Comparison of ENCODE assay signal across 1 cellular context in the genomic region with DNA sequence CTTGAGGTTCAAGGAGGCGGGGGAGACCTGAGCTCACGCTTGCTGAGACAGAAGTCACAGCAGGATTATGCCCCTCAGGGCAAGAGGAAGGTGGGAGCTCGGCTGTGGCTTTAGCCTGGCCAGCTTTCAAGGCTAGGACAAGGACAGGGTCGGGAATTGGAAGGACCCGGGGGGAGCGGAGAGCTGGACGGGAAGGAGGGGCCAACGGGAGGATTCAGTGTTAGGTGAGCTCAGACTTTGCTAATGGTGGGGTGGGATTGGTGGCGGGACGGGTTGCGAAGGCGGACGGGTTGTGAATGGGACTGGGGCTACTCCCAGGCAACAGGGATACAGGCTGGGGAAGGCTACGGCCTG.
TF ChIP-seq lines count a peak whose summit lies in the region.

No MANE protein-coding gene starts in this region.

TF ChIP-seq in H1, 55 proteins besides CTCF, POLR2A, EP300 and RAD21:
- TF ChIP-seq ASH2L (IDR thresholded peaks at IDR 0.05; ENCODE audit: low read length), result no peak
- no peak for TF ChIP-seq HDAC2 (IDR thresholded peaks at IDR 0.05; ENCODE audit: borderline replicate concordance in 1 of 2, low read depth in 2 of 2, low read length in 2 of 2)
- TF ChIP-seq, protein P1, sequence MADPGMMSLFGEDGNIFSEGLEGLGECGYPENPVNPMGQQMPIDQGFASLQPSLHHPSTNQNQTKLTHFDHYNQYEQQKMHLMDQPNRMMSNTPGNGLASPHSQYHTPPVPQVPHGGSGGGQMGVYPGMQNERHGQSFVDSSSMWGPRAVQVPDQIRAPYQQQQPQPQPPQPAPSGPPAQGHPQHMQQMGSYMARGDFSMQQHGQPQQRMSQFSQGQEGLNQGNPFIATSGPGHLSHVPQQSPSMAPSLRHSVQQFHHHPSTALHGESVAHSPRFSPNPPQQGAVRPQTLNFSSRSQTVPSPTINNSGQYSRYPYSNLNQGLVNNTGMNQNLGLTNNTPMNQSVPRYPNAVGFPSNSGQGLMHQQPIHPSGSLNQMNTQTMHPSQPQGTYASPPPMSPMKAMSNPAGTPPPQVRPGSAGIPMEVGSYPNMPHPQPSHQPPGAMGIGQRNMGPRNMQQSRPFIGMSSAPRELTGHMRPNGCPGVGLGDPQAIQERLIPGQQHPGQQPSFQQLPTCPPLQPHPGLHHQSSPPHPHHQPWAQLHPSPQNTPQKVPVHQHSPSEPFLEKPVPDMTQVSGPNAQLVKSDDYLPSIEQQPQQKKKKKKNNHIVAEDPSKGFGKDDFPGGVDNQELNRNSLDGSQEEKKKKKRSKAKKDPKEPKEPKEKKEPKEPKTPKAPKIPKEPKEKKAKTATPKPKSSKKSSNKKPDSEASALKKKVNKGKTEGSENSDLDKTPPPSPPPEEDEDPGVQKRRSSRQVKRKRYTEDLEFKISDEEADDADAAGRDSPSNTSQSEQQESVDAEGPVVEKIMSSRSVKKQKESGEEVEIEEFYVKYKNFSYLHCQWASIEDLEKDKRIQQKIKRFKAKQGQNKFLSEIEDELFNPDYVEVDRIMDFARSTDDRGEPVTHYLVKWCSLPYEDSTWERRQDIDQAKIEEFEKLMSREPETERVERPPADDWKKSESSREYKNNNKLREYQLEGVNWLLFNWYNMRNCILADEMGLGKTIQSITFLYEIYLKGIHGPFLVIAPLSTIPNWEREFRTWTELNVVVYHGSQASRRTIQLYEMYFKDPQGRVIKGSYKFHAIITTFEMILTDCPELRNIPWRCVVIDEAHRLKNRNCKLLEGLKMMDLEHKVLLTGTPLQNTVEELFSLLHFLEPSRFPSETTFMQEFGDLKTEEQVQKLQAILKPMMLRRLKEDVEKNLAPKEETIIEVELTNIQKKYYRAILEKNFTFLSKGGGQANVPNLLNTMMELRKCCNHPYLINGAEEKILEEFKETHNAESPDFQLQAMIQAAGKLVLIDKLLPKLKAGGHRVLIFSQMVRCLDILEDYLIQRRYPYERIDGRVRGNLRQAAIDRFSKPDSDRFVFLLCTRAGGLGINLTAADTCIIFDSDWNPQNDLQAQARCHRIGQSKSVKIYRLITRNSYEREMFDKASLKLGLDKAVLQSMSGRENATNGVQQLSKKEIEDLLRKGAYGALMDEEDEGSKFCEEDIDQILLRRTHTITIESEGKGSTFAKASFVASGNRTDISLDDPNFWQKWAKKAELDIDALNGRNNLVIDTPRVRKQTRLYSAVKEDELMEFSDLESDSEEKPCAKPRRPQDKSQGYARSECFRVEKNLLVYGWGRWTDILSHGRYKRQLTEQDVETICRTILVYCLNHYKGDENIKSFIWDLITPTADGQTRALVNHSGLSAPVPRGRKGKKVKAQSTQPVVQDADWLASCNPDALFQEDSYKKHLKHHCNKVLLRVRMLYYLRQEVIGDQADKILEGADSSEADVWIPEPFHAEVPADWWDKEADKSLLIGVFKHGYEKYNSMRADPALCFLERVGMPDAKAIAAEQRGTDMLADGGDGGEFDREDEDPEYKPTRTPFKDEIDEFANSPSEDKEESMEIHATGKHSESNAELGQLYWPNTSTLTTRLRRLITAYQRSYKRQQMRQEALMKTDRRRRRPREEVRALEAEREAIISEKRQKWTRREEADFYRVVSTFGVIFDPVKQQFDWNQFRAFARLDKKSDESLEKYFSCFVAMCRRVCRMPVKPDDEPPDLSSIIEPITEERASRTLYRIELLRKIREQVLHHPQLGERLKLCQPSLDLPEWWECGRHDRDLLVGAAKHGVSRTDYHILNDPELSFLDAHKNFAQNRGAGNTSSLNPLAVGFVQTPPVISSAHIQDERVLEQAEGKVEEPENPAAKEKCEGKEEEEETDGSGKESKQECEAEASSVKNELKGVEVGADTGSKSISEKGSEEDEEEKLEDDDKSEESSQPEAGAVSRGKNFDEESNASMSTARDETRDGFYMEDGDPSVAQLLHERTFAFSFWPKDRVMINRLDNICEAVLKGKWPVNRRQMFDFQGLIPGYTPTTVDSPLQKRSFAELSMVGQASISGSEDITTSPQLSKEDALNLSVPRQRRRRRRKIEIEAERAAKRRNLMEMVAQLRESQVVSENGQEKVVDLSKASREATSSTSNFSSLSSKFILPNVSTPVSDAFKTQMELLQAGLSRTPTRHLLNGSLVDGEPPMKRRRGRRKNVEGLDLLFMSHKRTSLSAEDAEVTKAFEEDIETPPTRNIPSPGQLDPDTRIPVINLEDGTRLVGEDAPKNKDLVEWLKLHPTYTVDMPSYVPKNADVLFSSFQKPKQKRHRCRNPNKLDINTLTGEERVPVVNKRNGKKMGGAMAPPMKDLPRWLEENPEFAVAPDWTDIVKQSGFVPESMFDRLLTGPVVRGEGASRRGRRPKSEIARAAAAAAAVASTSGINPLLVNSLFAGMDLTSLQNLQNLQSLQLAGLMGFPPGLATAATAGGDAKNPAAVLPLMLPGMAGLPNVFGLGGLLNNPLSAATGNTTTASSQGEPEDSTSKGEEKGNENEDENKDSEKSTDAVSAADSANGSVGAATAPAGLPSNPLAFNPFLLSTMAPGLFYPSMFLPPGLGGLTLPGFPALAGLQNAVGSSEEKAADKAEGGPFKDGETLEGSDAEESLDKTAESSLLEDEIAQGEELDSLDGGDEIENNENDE (IDR thresholded peaks at IDR 0.05; ENCODE audit: insufficient replicate concordance, low read length), result no peak
- TF ChIP-seq BRCA1 (IDR thresholded peaks at IDR 0.05; ENCODE audit: low read depth, low read length), result no peak
- no peak for TF ChIP-seq RFX5 (IDR thresholded peaks at IDR 0.05; ENCODE audit: borderline replicate concordance, low read depth, low read length)
